ENCODE assay signal across 8 cellular contexts in the genomic region with DNA sequence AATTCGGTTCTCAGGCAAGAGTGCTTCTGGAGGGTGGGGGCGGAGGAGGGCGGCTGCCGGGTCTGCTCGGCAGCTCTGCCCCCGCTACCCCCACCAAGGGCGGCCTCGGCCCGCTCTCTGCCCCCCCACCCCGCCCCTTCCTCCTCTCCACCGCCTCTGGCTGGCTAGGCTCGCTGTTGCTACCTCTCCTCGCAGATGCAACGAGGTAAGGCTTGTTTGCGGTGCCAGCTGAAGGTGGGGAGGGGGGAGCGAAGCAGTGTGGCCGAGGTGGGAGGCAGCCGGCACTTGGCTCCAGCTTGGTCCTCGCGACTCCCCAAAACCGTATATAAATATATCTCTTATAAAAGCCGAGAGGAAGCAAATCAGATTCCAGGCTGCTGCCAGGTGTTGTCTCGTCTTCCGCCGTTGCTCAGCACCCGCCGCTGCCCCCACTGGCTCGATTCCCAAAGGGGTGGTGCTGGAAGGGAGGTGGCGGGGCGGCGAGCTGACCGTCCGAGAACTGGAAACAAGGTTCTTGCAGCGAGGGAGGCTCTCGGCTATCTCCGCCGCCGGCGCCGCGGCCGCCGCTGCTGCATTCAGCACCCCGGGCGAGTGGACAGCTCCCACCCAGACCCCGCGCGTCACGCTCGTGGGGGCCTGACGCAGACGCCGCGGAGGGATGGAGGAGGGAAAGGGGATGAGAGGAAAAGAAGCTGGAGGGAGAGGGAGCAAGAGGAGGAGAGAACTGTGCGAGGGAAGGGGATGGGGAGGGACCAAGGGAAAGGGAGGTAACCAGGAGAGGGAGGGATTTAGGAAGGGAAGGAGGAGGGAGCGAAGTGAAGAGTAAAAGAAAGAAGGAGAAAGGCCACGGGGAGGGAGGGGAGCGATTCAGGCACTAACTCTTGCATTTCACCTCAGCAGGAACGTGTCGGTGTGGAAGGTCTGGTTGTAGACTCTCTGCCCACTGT. TPM values are rescaled to one million over a fixed set of nuclear protein-coding genes. Genes with fewer than 3 reads are reported as not detected.
DNase-seq lines count a peak whose midpoint lies in the region; ATAC-seq, FAIRE-seq and TF ChIP-seq lines count a peak whose summit lies in the region.

A gene with protein sequence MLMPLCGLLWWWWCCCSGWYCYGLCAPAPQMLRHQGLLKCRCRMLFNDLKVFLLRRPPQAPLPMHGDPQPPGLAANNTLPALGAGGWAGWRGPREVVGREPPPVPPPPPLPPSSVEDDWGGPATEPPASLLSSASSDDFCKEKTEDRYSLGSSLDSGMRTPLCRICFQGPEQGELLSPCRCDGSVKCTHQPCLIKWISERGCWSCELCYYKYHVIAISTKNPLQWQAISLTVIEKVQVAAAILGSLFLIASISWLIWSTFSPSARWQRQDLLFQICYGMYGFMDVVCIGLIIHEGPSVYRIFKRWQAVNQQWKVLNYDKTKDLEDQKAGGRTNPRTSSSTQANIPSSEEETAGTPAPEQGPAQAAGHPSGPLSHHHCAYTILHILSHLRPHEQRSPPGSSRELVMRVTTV (minus strand): TSS at position 728 of the 947 bp plus-strand sequence. CDS start 2,223 bp downstream, outside the sequence.

- H3K4me3 Mint-ChIP-seq in natural killer cell: peak within 1 kb of the TSS; percentile 73

- intact Hi-C loops in natural killer cell (cut with micrococcal nuclease): no loop called here

- ATAC-seq in HG03521 (IDR thresholded peaks at IDR 0.05; ENCODE audit: unreplicated experiment) (peak; percentile 51), natural killer cell (peak; percentile 93 to 100 (median 99)), HG02759 (IDR thresholded peaks at IDR 0.05; ENCODE audit: unreplicated experiment) (no peak)

- H3K9me3 Mint-ChIP-seq in natural killer cell: no peaks in the 10 kb centered on the region

- H3K36me3 Mint-ChIP-seq in natural killer cell: no peaks in the 10 kb centered on the region

- DNase-seq in Ammon's horn (ENCODE audit: low spot score): peak; percentile 60
- peak; percentile 79 for DNase-seq in RCC 7860 (ENCODE audit: low spot score)
- DNase-seq in activated gamma-delta T cell treated with Interleukin-2 at 50 U/mL for 16 hours: peak; percentile 70
- DNase-seq in fibroblast of the conjunctiva (ENCODE audit: low read depth): peak; percentile 56
- DNase-seq in natural killer cell: peak; percentile 80
- peak; percentile 12 to 74 (median 58) for DNase-seq in stimulated activated naive CD4-positive, alpha-beta T cell (lab: John Stamatoyannopoulos, UW)

- H3K27ac Mint-ChIP-seq in natural killer cell: no peak within 1 kb of the TSS

- peaks cover 8 to 26% of the 10 kb centered on the region in 2 donors for H3K4me1 Mint-ChIP-seq in natural killer cell

- no peak for TF ChIP-seq CTCF in natural killer cell (IDR thresholded peaks at IDR 0.05)

- FAIRE-seq in RCC 7860 (lab: Jason Lieb, UNC): no peak

- H3K27me3 Mint-ChIP-seq in natural killer cell (ENCODE audit: low read depth in 2 of 2): peaks cover 48 to 72% of the 10 kb centered on the region in 2 donors

RNA-seq across cellular contexts. Expression of the gene that starts here (rescaled TPM):
- not detected for total RNA-seq in natural killer cell

Comparison
In these comparisons a context has a peak if more than half of its experiments do, and no peak if none do; other contexts are left out.
1. Peak in DNase-seq and ATAC-seq in natural killer cell; RNA of the gene not detected or under 1 TPM.